9 cellular contexts compared by ENCODE assay signal in genomic region chr2:949384-949893, GRCh38. TPM values are rescaled to one million over a fixed set of nuclear protein-coding genes. Genes with fewer than 3 reads are reported as not detected.
DNase-seq lines count a peak whose midpoint lies in the region; ATAC-seq and TF ChIP-seq lines count a peak whose summit lies in the region.
"Had no signal": no experiment of that assay in that cellular context is flagged by ENCODE, and none has a peak within 500 bp of the region (broad histone marks: within the 10 kb centered on the region; RNA-seq: fewer than 3 reads in every experiment).

No MANE protein-coding gene starts in this region.

- DNase-seq in activated T-cell treated with anti-CD3 and anti-CD28 coated beads, Interleukin-2, amount 50 U/mL, for 24 hours = peak; percentile 40
- DNase-seq in activated T-cell treated with anti-CD3 and anti-CD28 coated beads for 4 hours (no peak), kidney epithelial cell (ENCODE audit: low read depth) (no peak), thoracic aorta (ENCODE audit: low spot score) (no peak), Ammon's horn (ENCODE audit: low spot score) (no peak), H4 (ENCODE audit: low spot score) (no peak)
- DNase-seq: stimulated activated naive CD4-positive, alpha-beta T cell treated with Interleukin-2 at 50 U/mL for 16 hours had no signal

- H3K27me3 ChIP-seq in kidney epithelial cell (ENCODE audit: control insufficient read depth, insufficient read depth, low read length) (peaks cover 17% of the 10 kb centered on the region), thoracic aorta (replicated peaks; ENCODE audit: insufficient read depth) (peaks cover 5% of the 10 kb centered on the region)

- no peaks in the 10 kb centered on the region for H3K36me3 Mint-ChIP-seq in activated T-cell treated with anti-CD3 and anti-CD28 coated beads, Interleukin-2, amount 50 U/mL, for 24 hours (ENCODE audit: low read depth)
- H3K36me3 Mint-ChIP-seq in activated T-helper 17 cell treated with anti-CD3 and anti-CD28 coated beads, Interleukin-2, amount 50 U/mL, for 72 hours (ENCODE audit: low read depth) = peaks cover 5% of the 10 kb centered on the region

- no peak overlapping the region for H3K27ac ChIP-seq in thoracic aorta

- H3K27me3 Mint-ChIP-seq in activated T-cell treated with anti-CD3 and anti-CD28 coated beads, Interleukin-2, amount 50 U/mL, for 24 hours = peaks cover 58% of the 10 kb centered on the region
- H3K27me3 Mint-ChIP-seq in activated T-helper 17 cell treated with anti-CD3 and anti-CD28 coated beads, Interleukin-2, amount 50 U/mL, for 72 hours = peaks cover 18% of the 10 kb centered on the region

- no peak for TF ChIP-seq CTCF in kidney epithelial cell (IDR thresholded peaks at IDR 0.05; ENCODE audit: insufficient read depth, low read length, poor library complexity, severe bottlenecking)
- no peak for TF ChIP-seq CTCF in thoracic aorta (IDR thresholded peaks at IDR 0.05)

- H3K9me3 ChIP-seq in thoracic aorta = peaks cover 6% of the 10 kb centered on the region

- peaks cover 5% of the 10 kb centered on the region for H3K9me3 Mint-ChIP-seq in activated T-cell treated with anti-CD3 and anti-CD28 coated beads, Interleukin-2, amount 50 U/mL, for 24 hours
- H3K9me3 Mint-ChIP-seq in activated T-helper 17 cell treated with anti-CD3 and anti-CD28 coated beads, Interleukin-2, amount 50 U/mL, for 72 hours = no peaks in the 10 kb centered on the region

- peaks cover 4 to 13% of the 10 kb centered on the region in 2 donors for H3K4me1 ChIP-seq in thoracic aorta (ENCODE audit: control insufficient read depth in 1 of 2, low read depth in 2 of 2)

- peak overlapping the region; percentile 58 for H3K4me3 ChIP-seq in kidney epithelial cell (ENCODE audit: low read depth, low read length)
- peak overlapping the region; percentile 66 for H3K4me3 ChIP-seq in thoracic aorta

- H3K36me3 ChIP-seq in kidney epithelial cell (ENCODE audit: control insufficient read depth, insufficient read depth, low read length) (no peaks in the 10 kb centered on the region), thoracic aorta (no peaks in the 10 kb centered on the region)

- ATAC-seq in activated T-helper 17 cell treated with anti-CD3 and anti-CD28 coated beads, Interleukin-2, amount 50 U/mL, for 72 hours (replicated peaks) = no peak
- ATAC-seq in thoracic aorta (ENCODE audit: insufficient number of reproducible peaks, low FRiP score, low read depth) (no peak), GM19328 (IDR thresholded peaks at IDR 0.05; ENCODE audit: unreplicated experiment) (no peak)

- H3K4me1 Mint-ChIP-seq in activated T-cell treated with anti-CD3 and anti-CD28 coated beads, Interleukin-2, amount 50 U/mL, for 24 hours (ENCODE audit: low read depth) = peaks cover 28% of the 10 kb centered on the region
- H3K4me1 Mint-ChIP-seq in activated T-helper 17 cell treated with anti-CD3 and anti-CD28 coated beads, Interleukin-2, amount 50 U/mL, for 72 hours = peaks cover 18% of the 10 kb centered on the region

- peak overlapping the region; percentile 57 for H3K27ac Mint-ChIP-seq in activated T-cell treated with anti-CD3 and anti-CD28 coated beads, Interleukin-2, amount 50 U/mL, for 24 hours
- H3K27ac Mint-ChIP-seq in activated T-helper 17 cell treated with anti-CD3 and anti-CD28 coated beads, Interleukin-2, amount 50 U/mL, for 72 hours = no peak overlapping the region

- H3K4me3 Mint-ChIP-seq in activated T-cell treated with anti-CD3 and anti-CD28 coated beads, Interleukin-2, amount 50 U/mL, for 24 hours = peak overlapping the region; percentile 76
- H3K4me3 Mint-ChIP-seq in activated T-helper 17 cell treated with anti-CD3 and anti-CD28 coated beads, Interleukin-2, amount 50 U/mL, for 72 hours = peak overlapping the region; percentile 71

RNA-seq across cellular contexts. Expression of gene SNTG2, which starts 1.2 kb away (rescaled TPM):
- under 1 TPM; 0.17 to 0.50 TPM for total RNA-seq in activated T-helper 17 cell treated with anti-CD3 and anti-CD28 coated beads, Interleukin-2, amount 50 U/mL, for 72 hours
- total RNA-seq in kidney epithelial cell = 0.38 and 0.68 TPM in 2 replicates
- total RNA-seq in thoracic aorta = 10 to 100 TPM in 1 of 2 donors, 1 to 10 TPM in 1; 8.9 to 18.6 TPM
- not detected in 2 replicates for total RNA-seq in H4 (2014; rRNA removed; shearing (Covaris generic))
